Comparison of ENCODE assay signal across 8 cellular contexts in the genomic region with DNA sequence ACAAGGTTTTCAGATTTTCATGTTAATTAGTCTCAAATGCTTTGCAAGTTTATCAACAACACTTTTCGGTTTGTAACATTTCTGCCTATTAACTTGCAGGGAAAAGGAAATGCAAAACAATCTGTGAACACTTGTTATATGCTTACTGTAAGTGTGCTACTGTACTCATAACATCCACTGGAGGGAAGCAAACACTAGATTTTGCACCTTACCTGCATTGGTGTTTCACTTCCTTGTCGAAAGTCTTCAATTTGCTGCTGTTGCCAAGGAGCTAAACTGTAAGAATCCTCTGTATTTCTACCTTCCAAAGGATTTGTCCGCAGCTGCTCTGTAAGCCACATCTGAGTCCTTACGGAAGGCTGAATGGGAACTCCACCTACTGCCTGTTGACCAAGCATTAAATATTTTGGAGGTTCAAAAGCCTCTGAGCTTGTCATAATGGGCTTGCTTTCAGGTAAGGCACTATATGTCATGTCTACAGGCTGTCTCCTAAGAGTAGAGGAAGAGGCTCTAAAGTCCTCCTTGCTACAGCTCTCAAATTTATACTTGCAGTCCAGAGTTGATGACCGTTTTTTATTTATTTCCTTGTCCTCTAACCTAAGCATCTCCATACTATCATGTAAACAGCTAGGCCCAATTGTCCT. TPM values are rescaled to one million over a fixed set of nuclear protein-coding genes. Genes with fewer than 3 reads are reported as not detected.
DNase-seq lines count a peak whose midpoint lies in the region; ATAC-seq and TF ChIP-seq lines count a peak whose summit lies in the region.

No MANE protein-coding gene starts in this region.

- H3K4me1 ChIP-seq in parathyroid adenoma (peaks cover 8% of the 10 kb centered on the region), ovary (ENCODE audit: insufficient read depth) (peaks cover 3% of the 10 kb centered on the region)

- 68 to 75% (median 72%) methylated on average over 5 of the region's 5 CpGs for WGBS in ovary, 3 donors

- no peak overlapping the region for H3K4me2 ChIP-seq in parathyroid adenoma (ENCODE audit: low read length)

- H3K27me3 ChIP-seq in parathyroid adenoma (ENCODE audit: control insufficient read depth, insufficient read depth, low read length) = no peaks in the 10 kb centered on the region
- no peaks in the 10 kb centered on the region for H3K27me3 ChIP-seq in ovary

- H3K27ac ChIP-seq in parathyroid adenoma = no peak overlapping the region
- no peak overlapping the region for H3K27ac ChIP-seq in ovary

- DNase-seq in NCI-H510A treated with DMSO at 0.1 percent for 48 hours (lab: John Stamatoyannopoulos, UW) = peak; percentile 29
- no peak for DNase-seq in NCI-H510A (lab: John Stamatoyannopoulos, UW)
- peak; percentile 3 for DNase-seq in NCI-H524 treated with DMSO at 0.1 percent for 48 hours (lab: John Stamatoyannopoulos, UW)
- DNase-seq in central memory CD8-positive, alpha-beta T cell (ENCODE audit: low spot score in 2 of 2) = no peak
- DNase-seq in ovary = no peak

- H3K9me3 ChIP-seq in parathyroid adenoma (ENCODE audit: control insufficient read depth, low read length) = no peaks in the 10 kb centered on the region
- no peaks in the 10 kb centered on the region for H3K9me3 ChIP-seq in ovary

- H3K4me1 Mint-ChIP-seq in central memory CD8-positive, alpha-beta T cell = peaks cover 23% of the 10 kb centered on the region

- TF ChIP-seq POLR2A in ovary (IDR thresholded peaks at IDR 0.05) = no peak

- intact Hi-C loops in ovary (cut with DNase I) = no loop called here

- peak; percentile 53 for TF ChIP-seq CTCF in parathyroid adenoma (IDR thresholded peaks at IDR 0.05)
- TF ChIP-seq CTCF in ovary (IDR thresholded peaks at IDR 0.05) = peak in 1 of 3 donors; percentile 13

- ATAC-seq in GM19324 (IDR thresholded peaks at IDR 0.05; ENCODE audit: low FRiP score, unreplicated experiment) = peak; percentile 99
- peak; percentile 100 for ATAC-seq in HG03135 (IDR thresholded peaks at IDR 0.05; ENCODE audit: unreplicated experiment)
- ATAC-seq in central memory CD8-positive, alpha-beta T cell (replicated peaks; ENCODE audit: extremely low read depth, poor library complexity, severe bottlenecking) = peak; percentile 84

- TF ChIP-seq EP300 in ovary (IDR thresholded peaks at IDR 0.05) = no peak

- H3K36me3 ChIP-seq in parathyroid adenoma (ENCODE audit: control insufficient read depth, insufficient read depth, low read length) (no peaks in the 10 kb centered on the region), ovary (no peaks in the 10 kb centered on the region)

- H2AFZ ChIP-seq in parathyroid adenoma = no peak overlapping the region

- H3K9ac ChIP-seq in parathyroid adenoma = no peak overlapping the region

- no peaks in the 10 kb centered on the region for H3K9me3 Mint-ChIP-seq in central memory CD8-positive, alpha-beta T cell

- H3K36me3 Mint-ChIP-seq in central memory CD8-positive, alpha-beta T cell (ENCODE audit: insufficient read depth) = peaks cover 12% of the 10 kb centered on the region

- H3K27ac Mint-ChIP-seq in central memory CD8-positive, alpha-beta T cell (ENCODE audit: low read depth) = no peak overlapping the region

- H3K79me2 ChIP-seq in parathyroid adenoma = peaks cover 9% of the 10 kb centered on the region

- H3K4me3 ChIP-seq in parathyroid adenoma (ENCODE audit: low read depth, low read length) (no peak overlapping the region), ovary (no peak overlapping the region)

- no peak overlapping the region for H3K4me3 Mint-ChIP-seq in central memory CD8-positive, alpha-beta T cell

- H3K27me3 Mint-ChIP-seq in central memory CD8-positive, alpha-beta T cell = no peaks in the 10 kb centered on the region

RNA-seq across cellular contexts. Expression of gene PLN, which starts 17.3 kb away (rescaled TPM):
- 10 to 100 TPM in 4 of 7 donors, 1 to 10 TPM in 3; 1.5 to 38.7 (median 10.6) TPM for total RNA-seq in ovary
- 100 to 1,000 TPM in 1 of 2 donors, 10 to 100 TPM in 1; 22.7 to 110 TPM for polyA plus RNA-seq in ovary

Comparison
In these comparisons a context has a peak if more than half of its experiments do, and no peak if none do; other contexts are left out.
1. DNase-seq: peak in NCI-H510A treated with DMSO at 0.1 percent for 48 hours (single experiment) and NCI-H524 treated with DMSO at 0.1 percent for 48 hours (single experiment); none in NCI-H510A (single experiment), central memory CD8-positive, alpha-beta T cell (0 of 2) and ovary (0 of 5).
2. Peak in every context shown above with its lines, with median percentiles within 50 percentile points of each other: ATAC-seq.